8 cellular contexts compared by ENCODE assay signal in genomic region chr5:139709587-139710369, GRCh38.
DNase-seq lines count a peak whose midpoint lies in the region; ATAC-seq and TF ChIP-seq lines count a peak whose summit lies in the region.

No MANE protein-coding gene starts in this region.

- H3K9ac ChIP-seq in NT2/D1 (ENCODE audit: insufficient read length, low read depth): peak overlapping the region; percentile 70

- H3K36me3 ChIP-seq in NT2/D1 (ENCODE audit: insufficient read depth, insufficient read length, low read length): no peaks in the 10 kb centered on the region
- H3K36me3 ChIP-seq in mucosa of descending colon (ENCODE audit: low read depth): no peaks in the 10 kb centered on the region

- peaks cover 22% of the 10 kb centered on the region for H3K27me3 ChIP-seq in NT2/D1 (ENCODE audit: insufficient read depth, insufficient read length)

- TF ChIP-seq CTCF in mucosa of descending colon (IDR thresholded peaks at IDR 0.05): no peak

- H3K4me1 ChIP-seq in NT2/D1 (ENCODE audit: insufficient read depth, insufficient read length): peaks cover 13% of the 10 kb centered on the region
- peaks cover 32% of the 10 kb centered on the region for H3K4me1 ChIP-seq in mucosa of descending colon (ENCODE audit: low read depth)

- intact Hi-C loops in mucosa of descending colon (cut with DNase I, micrococcal nuclease): no loop called here

- H3K9me3 ChIP-seq in NT2/D1 (ENCODE audit: insufficient read depth, low read length): no peaks in the 10 kb centered on the region
- H3K9me3 ChIP-seq in mucosa of descending colon: no peaks in the 10 kb centered on the region

- peak; percentile 40 for DNase-seq in COLO668 (lab: John Stamatoyannopoulos, UW; ENCODE audit: unreplicated experiment)
- no peak for DNase-seq in NT2/D1 (ENCODE audit: low read depth, low spot score)
- peak; percentile 39 for DNase-seq in dermis blood vessel endothelial cell
- peak; percentile 26 to 75 (median 63) for DNase-seq in mucosa of descending colon
- no peak for DNase-seq in NCI-H1092 treated with DMSO at 0.1 percent for 48 hours (lab: John Stamatoyannopoulos, UW)
- no peak for DNase-seq in NCI-H226
- DNase-seq in NCI-H2029 treated with DMSO at 0.1 percent for 48 hours (lab: John Stamatoyannopoulos, UW): no peak
- DNase-seq in COR-L47 (lab: John Stamatoyannopoulos, UW): no peak

- H3K4me3 ChIP-seq in NT2/D1 (ENCODE audit: insufficient read length, low read depth): peak overlapping the region; percentile 42
- no peak overlapping the region for H3K4me3 ChIP-seq in mucosa of descending colon

- peak; percentile 32 for ATAC-seq in mucosa of descending colon

Comparison
In these comparisons a context has a peak if more than half of its experiments do, and no peak if none do; other contexts are left out.
1. DNase-seq: peak in COLO668 (single experiment), dermis blood vessel endothelial cell (single experiment) and mucosa of descending colon (3 of 3); none in NT2/D1 (single experiment), NCI-H1092 treated with DMSO at 0.1 percent for 48 hours (single experiment), NCI-H226 (single experiment), NCI-H2029 treated with DMSO at 0.1 percent for 48 hours (single experiment) and COR-L47 (single experiment).